ENCODE assay signal across 2 cellular contexts in genomic region chr10:71458387-71458786, GRCh38.
A peak's percentile ranks its signal among the peaks of the same experiment; 100 is the strongest.
TF ChIP-seq lines count a peak whose summit lies in the region.

No MANE protein-coding gene starts in this region.

TF ChIP-seq in A549, 52 proteins besides CTCF, POLR2A, EP300 and RAD21 (continued from another document):
- TF ChIP-seq ZFP36 (IDR thresholded peaks at IDR 0.05; ENCODE audit: borderline replicate concordance, partially characterized antibody), result peak; percentile 37
- no peak for TF ChIP-seq BCL3 (IDR thresholded peaks at IDR 0.05)
- TF ChIP-seq NR3C1 (IDR thresholded peaks at IDR 0.05), result no peak
TF ChIP-seq in A549: peak in this region for 1.

TF ChIP-seq in K562, 482 proteins besides CTCF, POLR2A, EP300 and RAD21 (continued from another document):
- TF ChIP-seq ZFP36 (IDR thresholded peaks at IDR 0.05; ENCODE audit: low read depth, low read length, partially characterized antibody), result peak; percentile 62
